ENCODE assay signal across 8 cellular contexts in genomic region chr6:117481926-117482239, GRCh38. TPM values are rescaled to one million over a fixed set of nuclear protein-coding genes. Genes with fewer than 3 reads are reported as not detected.
DNase-seq lines count a peak whose midpoint lies in the region; ATAC-seq and TF ChIP-seq lines count a peak whose summit lies in the region.

No MANE protein-coding gene starts in this region.

- TF ChIP-seq CTCF in GM12875 (IDR thresholded peaks at IDR 0.05; ENCODE audit: borderline replicate concordance, insufficient read depth, low read depth, low read length) = no peak
- no peak for TF ChIP-seq CTCF in osteocyte (IDR thresholded peaks at IDR 0.05)

- peak overlapping the region; percentile 82 to 83 for H3K4me3 Mint-ChIP-seq in effector memory CD8-positive, alpha-beta T cell
- peak overlapping the region; percentile 81 for H3K4me3 Mint-ChIP-seq in osteocyte (ENCODE audit: unreplicated experiment)

- peak; percentile 4 for ATAC-seq in effector memory CD8-positive, alpha-beta T cell (replicated peaks)
- ATAC-seq in left lobe of liver (no peak), HG02981 (IDR thresholded peaks at IDR 0.05; ENCODE audit: unreplicated experiment) (no peak), HG03097 (IDR thresholded peaks at IDR 0.05; ENCODE audit: low FRiP score, unreplicated experiment) (no peak)

- H3K4me3 ChIP-seq in GM12875 (ENCODE audit: low read depth, low read length) = peak overlapping the region; percentile 65

- no peaks in the 10 kb centered on the region for H3K36me3 Mint-ChIP-seq in effector memory CD8-positive, alpha-beta T cell (ENCODE audit: insufficient read depth)
- no peaks in the 10 kb centered on the region for H3K36me3 Mint-ChIP-seq in osteocyte (ENCODE audit: unreplicated experiment)

- peak overlapping the region; percentile 71 to 81 for H3K27ac Mint-ChIP-seq in effector memory CD8-positive, alpha-beta T cell
- H3K27ac Mint-ChIP-seq in osteocyte (ENCODE audit: unreplicated experiment) = peak overlapping the region; percentile 68

- H3K4me1 Mint-ChIP-seq in effector memory CD8-positive, alpha-beta T cell (ENCODE audit: low read depth in 2 of 2) = peaks cover 11 to 24% of the 10 kb centered on the region in 2 donors
- peaks cover 31% of the 10 kb centered on the region for H3K4me1 Mint-ChIP-seq in osteocyte (ENCODE audit: unreplicated experiment)

- DNase-seq in NCI-H526 treated with DMSO at 0.1 percent for 48 hours (lab: John Stamatoyannopoulos, UW) (peak; percentile 49), osteocyte (ENCODE audit: extremely low spot score, unreplicated experiment) (no peak), left lobe of liver (ENCODE audit: low spot score) (no peak)
- no peak for DNase-seq in effector memory CD8-positive, alpha-beta T cell
- no peak for DNase-seq in activated effector memory CD4-positive, alpha-beta T cell treated with anti-CD3 and anti-CD28 coated beads, Interleukin-2, amount 50 U/mL, for 16 hours

- H3K27me3 Mint-ChIP-seq in effector memory CD8-positive, alpha-beta T cell = no peaks in the 10 kb centered on the region
- peaks cover 3% of the 10 kb centered on the region for H3K27me3 Mint-ChIP-seq in osteocyte (ENCODE audit: unreplicated experiment)

- no peaks in the 10 kb centered on the region for H3K9me3 Mint-ChIP-seq in effector memory CD8-positive, alpha-beta T cell
- H3K9me3 Mint-ChIP-seq in osteocyte (ENCODE audit: unreplicated experiment) = no peaks in the 10 kb centered on the region

RNA-seq across cellular contexts. Expression of gene DCBLD1, which starts 0.6 kb away (rescaled TPM):
- total RNA-seq in osteocyte (12.2 and 14.9 TPM in 2 replicates), left lobe of liver (9.0 TPM)

RNA-seq across cellular contexts. Expression of gene ROS1, which starts 56.1 kb away (rescaled TPM):
- total RNA-seq in osteocyte (not detected in 2 replicates), left lobe of liver (0.15 TPM)
